9 cellular contexts compared by ENCODE assay signal in the genomic region with DNA sequence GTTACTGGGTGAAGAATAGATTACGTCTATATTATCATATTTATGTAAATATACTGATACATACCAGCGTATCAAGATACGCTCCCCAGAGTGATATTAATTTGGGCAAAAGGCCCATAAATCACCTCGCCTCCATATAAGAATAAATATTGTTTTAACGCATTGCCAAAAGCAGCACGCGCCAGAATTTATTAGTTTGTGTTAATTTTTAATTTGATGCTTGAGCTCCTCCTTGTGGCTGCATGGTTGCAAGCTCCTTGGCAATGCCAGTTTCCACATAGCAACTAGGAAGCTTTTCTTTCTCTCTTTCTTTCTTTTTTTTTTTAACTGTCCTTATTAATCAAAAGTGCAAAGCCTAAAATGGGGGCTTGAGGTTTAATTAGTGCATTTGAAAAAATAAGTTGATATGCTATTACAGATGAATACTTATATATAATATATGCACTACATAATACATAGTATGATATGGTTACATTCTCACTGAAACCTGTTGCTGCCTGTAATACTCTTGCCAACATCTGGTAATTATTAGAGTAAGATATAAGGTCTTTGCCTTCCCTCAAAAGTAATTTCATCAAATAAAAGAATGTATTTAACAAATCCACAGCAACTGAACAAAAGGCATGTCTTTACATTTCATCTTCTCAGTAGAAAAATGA.
DNase-seq lines count a peak whose midpoint lies in the region; ATAC-seq, FAIRE-seq and TF ChIP-seq lines count a peak whose summit lies in the region.
"Had no signal": no experiment of that assay in that cellular context is flagged by ENCODE, and none has a peak within 500 bp of the region (broad histone marks: within the 10 kb centered on the region; RNA-seq: fewer than 3 reads in every experiment).

No MANE protein-coding gene starts in this region.

- H3K4me3 ChIP-seq in ACC112 (ENCODE audit: low read depth, low read length) (peak overlapping the region; percentile 54), GM12865 (ENCODE audit: low read depth, low read length) (no peak overlapping the region), H1 (ENCODE audit: extremely low read depth in 1 of 4, insufficient read depth in 2 of 4, low read depth in 3 of 4, low read length in 4 of 4) (no peak overlapping the region)

- H3K4me1 ChIP-seq in ACC112 (ENCODE audit: control insufficient read depth, insufficient read depth, low read length, unreplicated experiment) (peaks cover 8% of the 10 kb centered on the region), H1 (replicated peaks in 1 of 4; ENCODE audit: control insufficient read depth in 3 of 4, insufficient read depth in 4 of 4, low read length in 3 of 4) (no peaks in the 10 kb centered on the region; a peak in 1 of 7 replicates)

- H3K36me3 ChIP-seq in ACC112 (ENCODE audit: insufficient read depth, low read length) (no peaks in the 10 kb centered on the region), H1 (ENCODE audit: control insufficient read depth in 2 of 4, insufficient read depth in 4 of 4, low read length in 3 of 4) (no peaks in the 10 kb centered on the region)

- H3K4ac ChIP-seq in H1 (replicated peaks; ENCODE audit: insufficient read length, low read depth, low read length) = no peak overlapping the region

- H3K9me3 ChIP-seq in H1 (ENCODE audit: insufficient read depth in 2 of 2, low read depth in 1 of 2, low read length in 1 of 2) = no peaks in the 10 kb centered on the region

- no peak overlapping the region for H3K18ac ChIP-seq in H1 (ENCODE audit: extremely low read depth, low read length)

- no peak overlapping the region for H2BK12ac ChIP-seq in H1 (ENCODE audit: low read depth, low read length)

- H3K23me2 ChIP-seq in H1 (ENCODE audit: low read depth, low read length) = no peaks in the 10 kb centered on the region

- no peak overlapping the region for H3K56ac ChIP-seq in H1 (replicated peaks; ENCODE audit: insufficient read length, low read depth, low read length)

- peak; percentile 63 for FAIRE-seq in H1 (lab: Jason Lieb, UNC)
- FAIRE-seq: frontal cortex had no signal

- H2BK15ac ChIP-seq in H1 (ENCODE audit: low read length) = no peak overlapping the region

- no peaks in the 10 kb centered on the region for H4K20me1 ChIP-seq in H1 (replicated peaks in 1 of 2; ENCODE audit: control insufficient read depth in 1 of 2, insufficient read depth in 2 of 2, low read length in 2 of 2)

- H2BK5ac ChIP-seq in H1 (ENCODE audit: low read depth, low read length) = no peak overlapping the region

- TF ChIP-seq EP300 in H1 (IDR thresholded peaks at IDR 0.05; ENCODE audit: borderline replicate concordance in 1 of 2, low read depth in 2 of 2, low read length in 2 of 2) = no peak

- no peak overlapping the region for H3K14ac ChIP-seq in H1 (ENCODE audit: insufficient read length)

- peak; percentile 65 for DNase-seq in GM12865 (ENCODE audit: low read depth)
- peak; percentile 36 for DNase-seq in NOMO-1 treated with dmso at 0.1 percent for 144 hours (lab: John Stamatoyannopoulos, UW; ENCODE audit: unreplicated experiment)
- DNase-seq in H1 (ENCODE audit: low read depth in 1 of 2, low spot score in 2 of 2) = no peak
- peak; percentile 63 for DNase-seq in midbrain (lab: John Stamatoyannopoulos, UW)
- DNase-seq in T-helper 1 cell = no peak
- DNase-seq in activated naive CD4-positive, alpha-beta T cell treated with Interleukin-2 at 50 U/mL for 16 hours = no peak

- no peak overlapping the region for H4K8ac ChIP-seq in H1 (ENCODE audit: extremely low read depth, insufficient read depth, low read length)

- ATAC-seq in HG02885 (IDR thresholded peaks at IDR 0.05; ENCODE audit: poor library complexity, unreplicated experiment) = peak; percentile 37

- H3K23ac ChIP-seq in H1 (ENCODE audit: insufficient read length) = no peak overlapping the region

- H3K79me2 ChIP-seq in ACC112 (ENCODE audit: control insufficient read depth, insufficient read depth, low read length, unreplicated experiment) (no peaks in the 10 kb centered on the region), H1 (ENCODE audit: control insufficient read depth in 1 of 2, insufficient read depth in 2 of 2, low read length in 2 of 2) (no peaks in the 10 kb centered on the region)

- no peak overlapping the region for H3K9ac ChIP-seq in H1 (replicated peaks in 1 of 4; ENCODE audit: extremely low read depth in 1 of 4, low read depth in 3 of 4, low read length in 3 of 4)

- POLR2A ChIA-PET in H1 (lab: Charles Lee; ENCODE audit: partially characterized antibody) = no interaction called here

- TF ChIP-seq CTCF in GM12865 (IDR thresholded peaks at IDR 0.05; ENCODE audit: insufficient read depth, low read depth, low read length, missing control alignments) = peak; percentile 67
- TF ChIP-seq CTCF in H1 (IDR thresholded peaks at IDR 0.05; ENCODE audit: control extremely low read depth in 1 of 3, insufficient read depth in 1 of 3, low read depth in 1 of 3, low read length in 3 of 3) = peak in 2 of 3 experiments; percentile 63 to 64; a peak in 3 of 4 replicates

- H3K27me3 ChIP-seq in ACC112 (ENCODE audit: insufficient read depth, low read length) = no peaks in the 10 kb centered on the region; the same call in none of the 2 replicates
- H3K27me3 ChIP-seq in H1 (replicated peaks in 1 of 4; ENCODE audit: control insufficient read depth in 3 of 4, extremely low read depth in 1 of 4, insufficient read depth in 3 of 4, low read length in 3 of 4) = no peaks in the 10 kb centered on the region

- no peak overlapping the region for H2AK5ac ChIP-seq in H1 (ENCODE audit: low read depth, low read length)

- no peaks in the 10 kb centered on the region for H3K79me1 ChIP-seq in H1 (ENCODE audit: low read depth, low read length)

- H3K4me2 ChIP-seq in H1 (ENCODE audit: insufficient read depth in 1 of 2, low read depth in 2 of 2, low read length in 2 of 2) = no peak overlapping the region

- H2BK120ac ChIP-seq in H1 (replicated peaks; ENCODE audit: low read depth, low read length) = no peak overlapping the region

- no peak overlapping the region for H4K5ac ChIP-seq in H1 (ENCODE audit: insufficient read length, low read depth, low read length)

- H2AFZ ChIP-seq in ACC112 (ENCODE audit: low read length, unreplicated experiment) (peak overlapping the region; percentile 44), H1 (ENCODE audit: low read length) (no peak overlapping the region)

- no peak overlapping the region for H2BK20ac ChIP-seq in H1 (ENCODE audit: low read length)

- no peak overlapping the region for H4K91ac ChIP-seq in H1 (replicated peaks; ENCODE audit: insufficient read length, low read length)

- H3K27ac ChIP-seq in ACC112 (ENCODE audit: low read depth, low read length) (no peak overlapping the region), H1 (ENCODE audit: low read depth, low read length) (no peak overlapping the region)

- 54% methylated on average over 7 of the region's 7 CpGs; no CpG with 5 or more reads in 1 of the 2 experiments for WGBS in H1 (ENCODE audit: extremely low coverage in 1 of 2, insufficient coverage in 1 of 2, insufficient read length in 1 of 2, insufficient replicate concordance in 2 of 2, low coverage in 1 of 2, low lambda C conversion rate in 2 of 2, missing lambda C conversion rate in 1 of 2), 2 experiments

- CTCF ChIA-PET in H1 (lab: Charles Lee; ENCODE audit: partially characterized antibody) = interaction anchor here (0.6 to 3.2 kb wide), 25 partner anchors 9 to 1584 kb away, joined by 3 to 28 read pairs (median 3); no protein-coding TSS in a partner anchor

- TF ChIP-seq POLR2A in H1 (IDR thresholded peaks at IDR 0.05; ENCODE audit: control extremely low read depth in 1 of 2, low read depth in 2 of 2, low read length in 2 of 2) = no peak

- TF ChIP-seq RAD21 in H1 (IDR thresholded peaks at IDR 0.05 in 1 of 2, conservative IDR thresholded peaks at IDR 0.05 in 1 of 2; ENCODE audit: low read depth in 2 of 2, low read length in 2 of 2) = peak; percentile 73 to 80

TF ChIP-seq in H1, 55 proteins besides CTCF, POLR2A, EP300 and RAD21:
- TF ChIP-seq MAX (IDR thresholded peaks at IDR 0.05) (no peak), SP2 (IDR thresholded peaks at IDR 0.05; ENCODE audit: low read length) (no peak), TAF1 (IDR thresholded peaks at IDR 0.05; ENCODE audit: low read depth, low read length) (no peak), ZNF274 (IDR thresholded peaks at IDR 0.05; ENCODE audit: borderline replicate concordance, extremely low read depth, low read length) (no peak), TEAD4 (IDR thresholded peaks at IDR 0.05; ENCODE audit: low read depth, low read length) (no peak), TCF12 (IDR thresholded peaks at IDR 0.05; ENCODE audit: low read depth, low read length) (no peak), SIN3A (conservative IDR thresholded peaks at IDR 0.05 in 1 of 2, IDR thresholded peaks at IDR 0.05 in 1 of 2; ENCODE audit: low read depth in 1 of 2, low read length in 2 of 2) (no peak), ASH2L (IDR thresholded peaks at IDR 0.05; ENCODE audit: low read length) (no peak), HDAC6 (IDR thresholded peaks at IDR 0.05; ENCODE audit: low read depth, low read length) (no peak), USF2 (IDR thresholded peaks at IDR 0.05; ENCODE audit: low read length) (no peak), BCL11A (IDR thresholded peaks at IDR 0.05; ENCODE audit: low read depth in 2 of 2, low read length in 2 of 2) (no peak), GABPA (IDR thresholded peaks at IDR 0.05; ENCODE audit: borderline replicate concordance, insufficient read depth, low read length) (no peak)
- TF ChIP-seq, protein P1, sequence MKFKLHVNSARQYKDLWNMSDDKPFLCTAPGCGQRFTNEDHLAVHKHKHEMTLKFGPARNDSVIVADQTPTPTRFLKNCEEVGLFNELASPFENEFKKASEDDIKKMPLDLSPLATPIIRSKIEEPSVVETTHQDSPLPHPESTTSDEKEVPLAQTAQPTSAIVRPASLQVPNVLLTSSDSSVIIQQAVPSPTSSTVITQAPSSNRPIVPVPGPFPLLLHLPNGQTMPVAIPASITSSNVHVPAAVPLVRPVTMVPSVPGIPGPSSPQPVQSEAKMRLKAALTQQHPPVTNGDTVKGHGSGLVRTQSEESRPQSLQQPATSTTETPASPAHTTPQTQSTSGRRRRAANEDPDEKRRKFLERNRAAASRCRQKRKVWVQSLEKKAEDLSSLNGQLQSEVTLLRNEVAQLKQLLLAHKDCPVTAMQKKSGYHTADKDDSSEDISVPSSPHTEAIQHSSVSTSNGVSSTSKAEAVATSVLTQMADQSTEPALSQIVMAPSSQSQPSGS (IDR thresholded peaks at IDR 0.05; ENCODE audit: low read length) = no peak

Comparison
In these comparisons a context has a peak if more than half of its experiments do, and no peak if none do; other contexts are left out.
1. DNase-seq: peak in GM12865 (single experiment), NOMO-1 treated with dmso at 0.1 percent for 144 hours (single experiment) and midbrain (single experiment); none in H1 (0 of 2), T-helper 1 cell (0 of 5) and activated naive CD4-positive, alpha-beta T cell treated with Interleukin-2 at 50 U/mL for 16 hours (single experiment).